In the genomic region with DNA sequence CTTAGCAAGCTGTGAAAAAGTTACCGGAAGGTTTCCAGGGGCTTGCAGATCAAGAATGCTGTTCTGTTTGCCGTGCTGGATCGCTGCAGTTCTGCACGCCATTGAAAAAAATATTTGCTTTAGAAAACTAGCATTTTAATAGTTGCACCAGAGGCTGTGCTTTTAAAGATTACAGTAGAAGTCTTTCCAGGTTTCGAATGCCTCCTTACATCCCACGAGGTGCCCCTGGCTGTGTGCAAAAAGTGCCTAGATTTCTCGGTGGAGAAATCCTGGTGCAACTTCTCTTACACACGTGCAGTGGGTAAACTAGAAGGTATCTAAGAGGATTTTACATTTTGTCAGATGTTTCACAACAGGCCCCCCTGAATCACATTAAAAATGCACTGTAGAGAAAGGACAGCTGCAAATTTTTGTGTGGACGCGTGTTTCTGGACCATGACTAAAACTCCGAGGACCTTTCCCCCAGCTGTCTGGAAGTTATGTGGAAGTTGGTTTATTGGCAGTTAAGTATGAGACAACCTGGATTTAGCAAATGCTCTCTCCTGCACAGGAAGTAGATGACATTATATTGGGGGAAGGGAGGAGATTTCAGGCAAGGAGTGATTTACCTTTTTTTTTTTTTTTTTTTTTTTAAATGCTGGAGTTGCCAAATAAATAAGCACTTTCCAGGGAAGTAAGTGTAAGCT, we compare ENCODE assay signal across 10 cellular contexts. TPM values are rescaled to one million over a fixed set of nuclear protein-coding genes. Genes with fewer than 3 reads are reported as not detected.
DNase-seq lines count a peak whose midpoint lies in the region; ATAC-seq and TF ChIP-seq lines count a peak whose summit lies in the region.
"Had no signal": no experiment of that assay in that cellular context is flagged by ENCODE, and none has a peak within 500 bp of the region (broad histone marks: within the 10 kb centered on the region; RNA-seq: fewer than 3 reads in every experiment).

No MANE protein-coding gene starts in this region.

- H3K27ac Mint-ChIP-seq in immature natural killer cell: no peak overlapping the region

- peaks cover 36% of the 10 kb centered on the region for H4K20me1 ChIP-seq in smooth muscle cell (ENCODE audit: low read depth)

- peak overlapping the region; percentile 83 for H3K27ac ChIP-seq in smooth muscle cell (ENCODE audit: low read depth)

- peak overlapping the region; percentile 98 for H3K4me2 ChIP-seq in smooth muscle cell

- peaks cover 87% of the 10 kb centered on the region for H3K79me2 ChIP-seq in smooth muscle cell (ENCODE audit: low read depth)

- peak overlapping the region; percentile 3 for H3K9ac ChIP-seq in smooth muscle cell (ENCODE audit: low read depth)

- H3K4me1 Mint-ChIP-seq in immature natural killer cell: peaks cover 17 to 34% of the 10 kb centered on the region in 2 donors

- peaks cover 13 to 19% (median 13%) of the 10 kb centered on the region in 3 donors for H3K27me3 Mint-ChIP-seq in immature natural killer cell (ENCODE audit: low read depth in 3 of 3)

- peaks cover 0 to 2% (median 0%) of the 10 kb centered on the region in 6 donors for H3K9me3 Mint-ChIP-seq in immature natural killer cell

- in situ Hi-C loops in astrocyte of the cerebellum (cut with HindIII; ENCODE audit: low sequenced_read_pairs): no loop called here

- DNase-seq in HCEC 1CT (peak; percentile 93), astrocyte of the cerebellum (ENCODE audit: low read depth) (no peak), immature natural killer cell (no peak), smooth muscle cell (lab: John Stamatoyannopoulos, UW; ENCODE audit: unreplicated experiment) (no peak), NAMALWA (ENCODE audit: low spot score) (no peak), NCI-H1048 (lab: John Stamatoyannopoulos, UW) (no peak)
- no peak for DNase-seq in activated CD4-positive, alpha-beta T cell treated with anti-CD3 and anti-CD28 coated beads for 1 hour
- DNase-seq: activated effector memory CD4-positive, alpha-beta T cell treated with Interleukin-2 at 50 U/mL for 16 hours; NCI-H226 had no signal

- TF ChIP-seq CTCF in astrocyte of the cerebellum (IDR thresholded peaks at IDR 0.05; ENCODE audit: low read depth, low read length, missing control alignments) (no peak), smooth muscle cell (IDR thresholded peaks at IDR 0.05; ENCODE audit: borderline replicate concordance, insufficient read depth, poor library complexity, severe bottlenecking) (no peak)

- H3K36me3 Mint-ChIP-seq in immature natural killer cell: peaks cover 0 to 4% (median 0%) of the 10 kb centered on the region in 3 donors

- no peaks in the 10 kb centered on the region for H3K9me3 ChIP-seq in smooth muscle cell (replicated peaks; ENCODE audit: low read depth)

- H3K4me3 ChIP-seq in astrocyte of the cerebellum (ENCODE audit: low read depth, low read length) (peak overlapping the region; percentile 24), smooth muscle cell (peak overlapping the region; percentile 69)

- peaks cover 71% of the 10 kb centered on the region for H3K4me1 ChIP-seq in smooth muscle cell (ENCODE audit: low read depth)

- WGBS in smooth muscle cell (ENCODE audit: low lambda C conversion rate): 2% methylated on average over 11 of the region's 11 CpGs

- peaks cover 27% of the 10 kb centered on the region for H3F3A ChIP-seq in smooth muscle cell (ENCODE audit: low read depth)

- H3K36me3 ChIP-seq in smooth muscle cell (ENCODE audit: low read depth): no peaks in the 10 kb centered on the region

- ATAC-seq in GM21360 (IDR thresholded peaks at IDR 0.05; ENCODE audit: unreplicated experiment): no peak

- peak overlapping the region in 4 of 5 donors; percentile 38 to 54 (median 43) for H3K4me3 Mint-ChIP-seq in immature natural killer cell

- H2AFZ ChIP-seq in smooth muscle cell (ENCODE audit: low read depth): no peak overlapping the region

- H3K27me3 ChIP-seq in smooth muscle cell (ENCODE audit: low read depth): no peaks in the 10 kb centered on the region

RNA-seq across cellular contexts. Expression of gene TCF7L2, which starts 5.8 kb away (rescaled TPM):
- polyA plus RNA-seq in immature natural killer cell: 1 to 10 TPM in 1 of 3 donors, under 1 TPM in 1, not detected in 1; 0.83 to 1.8 TPM
- total RNA-seq in smooth muscle cell: 9.1 and 14.6 TPM in 2 replicates
- 17.7 and 21.6 TPM in 2 replicates for polyA plus RNA-seq in smooth muscle cell
